In the genomic region with DNA sequence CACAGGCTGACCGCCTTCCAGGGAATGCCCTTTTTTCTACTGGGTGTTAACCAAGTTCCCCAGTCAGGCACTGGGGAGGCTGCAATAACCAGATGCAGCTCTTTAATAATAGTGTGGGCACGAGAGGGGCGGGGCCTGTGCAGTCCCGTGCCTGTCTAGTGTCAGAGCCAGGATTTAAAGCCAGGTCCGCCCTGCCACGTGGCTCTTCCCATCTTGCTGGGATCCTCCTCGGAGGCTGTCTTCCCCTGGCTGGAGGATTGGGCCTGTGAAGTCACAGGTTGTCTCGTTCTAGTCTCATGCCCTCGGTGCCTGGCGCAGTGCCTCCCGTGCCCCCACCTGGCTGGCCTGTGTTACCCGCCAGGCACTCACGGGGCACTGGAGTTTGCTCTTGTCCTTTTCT, we compare ENCODE assay signal across 12 cellular contexts. TPM values are rescaled to one million over a fixed set of nuclear protein-coding genes. Genes with fewer than 3 reads are reported as not detected.
DNase-seq lines count a peak whose midpoint lies in the region; ATAC-seq and TF ChIP-seq lines count a peak whose summit lies in the region.
"Had no signal": no experiment of that assay in that cellular context is flagged by ENCODE, and none has a peak within 500 bp of the region (broad histone marks: within the 10 kb centered on the region; RNA-seq: fewer than 3 reads in every experiment).

No MANE protein-coding gene starts in this region.

- POLR2A ChIA-PET in HEK293 (lab: Yijun Ruan, JAX): no interaction called here

- no peak overlapping the region for H3K27ac ChIP-seq in HEK293 (ENCODE audit: extremely low read depth, low read depth, low read length)
- H3K27ac ChIP-seq in esophagus muscularis mucosa (replicated peaks in 1 of 4): peak overlapping the region; percentile 83 to 93 (median 85)
- H3K27ac ChIP-seq in stomach: peak overlapping the region in 4 of 5 donors; percentile 86 to 91 (median 87)
- H3K27ac ChIP-seq: BLaER1 had no signal

- H3K4me1 ChIP-seq in HEK293 (ENCODE audit: control insufficient read depth, insufficient read depth, low read length) (no peaks in the 10 kb centered on the region), esophagus muscularis mucosa (peaks cover 64 to 68% (median 68%) of the 10 kb centered on the region in 4 donors), mucosa of descending colon (ENCODE audit: low read depth) (peaks cover 4% of the 10 kb centered on the region), stomach (peaks cover 36 to 68% (median 58%) of the 10 kb centered on the region in 4 donors)

- WGBS in esophagus muscularis mucosa: 84% methylated on average over 9 of the region's 13 CpGs
- 76 to 88% (median 82%) methylated on average over 11 to 13 of the region's 13 CpGs for WGBS in stomach, 5 donors

- intact Hi-C loops in esophagus muscularis mucosa (cut with DNase I): loop anchor here (5.0 kb wide), 1 partner anchor 52 kb away; a partner anchor contains a TSS
- intact Hi-C loops in mucosa of descending colon (cut with DNase I, micrococcal nuclease): no loop called here
- intact Hi-C loops in stomach (cut with DNase I; ENCODE audit: low total_unique reads): loop anchor here (10.0 kb wide), 1 partner anchor 64 kb away; no protein-coding TSS in a partner anchor

- ATAC-seq in mucosa of descending colon: peak; percentile 4
- ATAC-seq in GM19351 (IDR thresholded peaks at IDR 0.05; ENCODE audit: unreplicated experiment): no peak

- H3K36me3 ChIP-seq in HEK293 (ENCODE audit: control insufficient read depth in 2 of 2, insufficient read depth in 1 of 2, low read length in 2 of 2) (peaks cover 0 to 13% of the 10 kb centered on the region in 2 experiments; a peak in 2 of 3 replicates), esophagus muscularis mucosa (peaks cover 7 to 20% (median 19%) of the 10 kb centered on the region in 4 donors), mucosa of descending colon (ENCODE audit: low read depth) (peaks cover 3% of the 10 kb centered on the region), stomach (peaks cover 9 to 55% (median 38%) of the 10 kb centered on the region in 4 donors)

- TF ChIP-seq EP300 in esophagus muscularis mucosa (IDR thresholded peaks at IDR 0.05) (no peak), stomach (IDR thresholded peaks at IDR 0.05) (no peak)

- TF ChIP-seq CTCF in HEK293 (tag by site-specific recombination; IDR thresholded peaks at IDR 0.05): no peak
- no peak for TF ChIP-seq CTCF in esophagus muscularis mucosa (IDR thresholded peaks at IDR 0.05)
- TF ChIP-seq CTCF in mucosa of descending colon (IDR thresholded peaks at IDR 0.05): no peak
- no peak for TF ChIP-seq CTCF in stomach (IDR thresholded peaks at IDR 0.05)
- no peak for TF ChIP-seq CTCF in GM13977 (IDR thresholded peaks at IDR 0.05; ENCODE audit: extremely low read depth, insufficient read depth, missing control alignments)

- H3K27me3 ChIP-seq in esophagus muscularis mucosa (no peaks in the 10 kb centered on the region), stomach (no peaks in the 10 kb centered on the region)
- H3K27me3 ChIP-seq: BLaER1 had no signal

- H3K4me3 ChIP-seq in HEK293 (ENCODE audit: low read depth, low read length) (no peak overlapping the region), esophagus muscularis mucosa (no peak overlapping the region), mucosa of descending colon (no peak overlapping the region), stomach (no peak overlapping the region)
- H3K4me3 ChIP-seq: BLaER1 had no signal

- CTCF ChIA-PET in HEK293 (lab: Yijun Ruan, JAX): no interaction called here

- H3K9me3 ChIP-seq in HEK293 (ENCODE audit: control insufficient read depth, insufficient read depth, low read depth, low read length) (no peaks in the 10 kb centered on the region), esophagus muscularis mucosa (no peaks in the 10 kb centered on the region), mucosa of descending colon (no peaks in the 10 kb centered on the region), stomach (no peaks in the 10 kb centered on the region)
- H3K9me3 ChIP-seq: BLaER1 had no signal

- in situ Hi-C loops in GM13977 (cut with MboI; ENCODE audit: low pct_unique_long_range_greater_than_20kb, low sequenced_read_pairs, unreplicated experiment): no loop called here

- TF ChIP-seq POLR2A in esophagus muscularis mucosa (IDR thresholded peaks at IDR 0.05; ENCODE audit: low read depth) (no peak), stomach (IDR thresholded peaks at IDR 0.05) (no peak)

- DNase-seq in esophagus muscularis mucosa (ENCODE audit: extremely low spot score) (no peak), mucosa of descending colon (no peak), stomach (no peak), GM13977 (ENCODE audit: low spot score) (no peak), GM03348 (ENCODE audit: low spot score) (no peak)
- no peak for DNase-seq in stimulated activated CD4-positive, alpha-beta T cell treated with anti-CD3 and anti-CD28 coated beads, Interleukin-12 subunit alpha, Interleukin-12 subunit beta, amount 100 ng/mL, for 4 hours
- DNase-seq: activated T-cell treated with anti-CD3 and anti-CD28 coated beads, Interleukin-2, amount 50 U/mL, for 1 hour; GDM1; NCI-H2029 had no signal

TF ChIP-seq in HEK293, 187 proteins besides CTCF, POLR2A, EP300 and RAD21:
- TF ChIP-seq, protein P1, sequence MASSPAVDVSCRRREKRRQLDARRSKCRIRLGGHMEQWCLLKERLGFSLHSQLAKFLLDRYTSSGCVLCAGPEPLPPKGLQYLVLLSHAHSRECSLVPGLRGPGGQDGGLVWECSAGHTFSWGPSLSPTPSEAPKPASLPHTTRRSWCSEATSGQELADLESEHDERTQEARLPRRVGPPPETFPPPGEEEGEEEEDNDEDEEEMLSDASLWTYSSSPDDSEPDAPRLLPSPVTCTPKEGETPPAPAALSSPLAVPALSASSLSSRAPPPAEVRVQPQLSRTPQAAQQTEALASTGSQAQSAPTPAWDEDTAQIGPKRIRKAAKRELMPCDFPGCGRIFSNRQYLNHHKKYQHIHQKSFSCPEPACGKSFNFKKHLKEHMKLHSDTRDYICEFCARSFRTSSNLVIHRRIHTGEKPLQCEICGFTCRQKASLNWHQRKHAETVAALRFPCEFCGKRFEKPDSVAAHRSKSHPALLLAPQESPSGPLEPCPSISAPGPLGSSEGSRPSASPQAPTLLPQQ (tag by site-specific recombination; IDR thresholded peaks at IDR 0.05): no peak
- TF ChIP-seq HOXD13 (CRISPR knock-in tag; IDR thresholded peaks at IDR 0.05; ENCODE audit: borderline replicate concordance) (no peak), ZNF2 (tag by site-specific recombination; IDR thresholded peaks at IDR 0.05) (no peak), IKZF3 (tag by site-specific recombination; IDR thresholded peaks at IDR 0.05) (no peak), SP7 (tag by site-specific recombination; IDR thresholded peaks at IDR 0.05) (peak; percentile 46), KLF16 (tag by site-specific recombination; IDR thresholded peaks at IDR 0.05) (no peak)
- TF ChIP-seq, protein P2, sequence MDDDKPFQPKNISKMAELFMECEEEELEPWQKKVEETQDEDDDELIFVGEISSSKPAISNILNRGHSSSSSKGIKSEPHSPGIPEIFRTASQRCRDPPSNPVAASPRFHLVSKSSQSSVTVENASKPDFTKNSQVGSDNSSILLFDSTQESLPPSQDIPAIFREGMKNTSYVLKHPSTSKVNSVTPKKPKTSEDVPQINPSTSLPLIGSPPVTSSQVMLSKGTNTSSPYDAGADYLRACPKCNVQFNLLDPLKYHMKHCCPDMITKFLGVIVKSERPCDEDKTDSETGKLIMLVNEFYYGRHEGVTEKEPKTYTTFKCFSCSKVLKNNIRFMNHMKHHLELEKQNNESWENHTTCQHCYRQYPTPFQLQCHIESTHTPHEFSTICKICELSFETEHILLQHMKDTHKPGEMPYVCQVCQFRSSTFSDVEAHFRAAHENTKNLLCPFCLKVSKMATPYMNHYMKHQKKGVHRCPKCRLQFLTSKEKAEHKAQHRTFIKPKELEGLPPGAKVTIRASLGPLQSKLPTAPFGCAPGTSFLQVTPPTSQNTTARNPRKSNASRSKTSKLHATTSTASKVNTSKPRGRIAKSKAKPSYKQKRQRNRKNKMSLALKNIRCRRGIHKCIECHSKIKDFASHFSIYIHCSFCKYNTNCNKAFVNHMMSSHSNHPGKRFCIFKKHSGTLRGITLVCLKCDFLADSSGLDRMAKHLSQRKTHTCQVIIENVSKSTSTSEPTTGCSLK (tag by site-specific recombination; IDR thresholded peaks at IDR 0.05): no peak
- TF ChIP-seq, protein P3, sequence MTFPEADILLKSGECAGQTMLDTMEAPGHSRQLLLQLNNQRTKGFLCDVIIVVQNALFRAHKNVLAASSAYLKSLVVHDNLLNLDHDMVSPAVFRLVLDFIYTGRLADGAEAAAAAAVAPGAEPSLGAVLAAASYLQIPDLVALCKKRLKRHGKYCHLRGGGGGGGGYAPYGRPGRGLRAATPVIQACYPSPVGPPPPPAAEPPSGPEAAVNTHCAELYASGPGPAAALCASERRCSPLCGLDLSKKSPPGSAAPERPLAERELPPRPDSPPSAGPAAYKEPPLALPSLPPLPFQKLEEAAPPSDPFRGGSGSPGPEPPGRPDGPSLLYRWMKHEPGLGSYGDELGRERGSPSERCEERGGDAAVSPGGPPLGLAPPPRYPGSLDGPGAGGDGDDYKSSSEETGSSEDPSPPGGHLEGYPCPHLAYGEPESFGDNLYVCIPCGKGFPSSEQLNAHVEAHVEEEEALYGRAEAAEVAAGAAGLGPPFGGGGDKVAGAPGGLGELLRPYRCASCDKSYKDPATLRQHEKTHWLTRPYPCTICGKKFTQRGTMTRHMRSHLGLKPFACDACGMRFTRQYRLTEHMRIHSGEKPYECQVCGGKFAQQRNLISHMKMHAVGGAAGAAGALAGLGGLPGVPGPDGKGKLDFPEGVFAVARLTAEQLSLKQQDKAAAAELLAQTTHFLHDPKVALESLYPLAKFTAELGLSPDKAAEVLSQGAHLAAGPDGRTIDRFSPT (tag by site-specific recombination; IDR thresholded peaks at IDR 0.05): no peak
TF ChIP-seq in HEK293: peak in this region for 1.

RNA-seq across cellular contexts. Expression of a gene that starts 25.2 kb away (rescaled TPM):
- total RNA-seq in esophagus muscularis mucosa (10 to 100 TPM; 23.2 to 37.8 (median 31.2) TPM), mucosa of descending colon (100 to 1,000 TPM in 1 of 3 donors, 10 to 100 TPM in 2; 75.6 to 138 (median 88.4) TPM), stomach (10 to 100 TPM in 4 of 5 donors, 1 to 10 TPM in 1; 4.1 to 75.3 (median 24.2) TPM)
- polyA plus RNA-seq in stomach: 10 to 100 TPM; 53.6 to 78.6 (median 68.3) TPM

RNA-seq across cellular contexts. Expression of a gene that starts 54.2 kb away (rescaled TPM):
- total RNA-seq in esophagus muscularis mucosa (10 to 100 TPM; 37.8 to 71.4 (median 63.6) TPM), mucosa of descending colon (100 to 1,000 TPM in 2 of 3 donors, 10 to 100 TPM in 1; 76.4 to 122 (median 118) TPM), stomach (100 to 1,000 TPM in 1 of 5 donors, 10 to 100 TPM in 4; 36.2 to 304 (median 78.0) TPM)
- polyA plus RNA-seq in stomach: 10 to 100 TPM; 30.4 to 88.6 (median 42.0) TPM

Comparison
In these comparisons a context has a peak if more than half of its experiments do, and no peak if none do; other contexts are left out.
1. intact Hi-C loops: an anchor here in esophagus muscularis mucosa (5.0 kb wide) and stomach (10.0 kb wide); none called in mucosa of descending colon.